9 cellular contexts compared by ENCODE assay signal in the genomic region with DNA sequence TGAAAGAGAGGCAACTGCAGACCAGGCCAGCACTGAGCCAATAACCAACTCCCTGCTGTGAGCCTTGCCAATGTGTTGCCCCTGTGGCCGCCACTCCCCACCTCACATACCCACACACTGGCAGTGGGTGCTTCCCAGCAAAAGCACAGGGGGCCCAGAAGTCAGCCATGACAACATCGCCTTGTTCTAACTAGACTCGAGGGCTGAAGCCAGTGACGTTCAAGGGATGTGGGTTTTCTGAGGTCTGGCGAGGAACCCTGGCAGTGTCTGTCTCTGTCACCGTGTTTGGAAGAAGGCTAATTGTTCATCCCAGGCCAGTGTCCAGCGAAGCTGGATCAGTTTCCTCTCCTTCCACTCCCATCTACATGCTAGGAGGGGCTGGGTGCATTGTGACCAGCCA.
A peak's percentile ranks its signal among the peaks of the same experiment; 100 is the strongest.
DNase-seq lines count a peak whose midpoint lies in the region; ATAC-seq and TF ChIP-seq lines count a peak whose summit lies in the region.
"Had no signal": no experiment of that assay in that cellular context is flagged by ENCODE, and none has a peak within 500 bp of the region (broad histone marks: within the 10 kb centered on the region; RNA-seq: fewer than 3 reads in every experiment).

No MANE protein-coding gene starts in this region.

- H3K27ac ChIP-seq in upper lobe of right lung (no peak overlapping the region), esophagus muscularis mucosa (replicated peaks in 1 of 4) (no peak overlapping the region)

- no peaks in the 10 kb centered on the region for H3K27me3 ChIP-seq in upper lobe of right lung
- no peaks in the 10 kb centered on the region for H3K27me3 ChIP-seq in esophagus muscularis mucosa

- no peaks in the 10 kb centered on the region for H3K36me3 Mint-ChIP-seq in nephron progenitor cell (ENCODE audit: low read depth)

- intact Hi-C loops in upper lobe of right lung (cut with DNase I) (no loop called here), esophagus muscularis mucosa (cut with DNase I) (no loop called here)

- H3K4me3 ChIP-seq in upper lobe of right lung (no peak overlapping the region), esophagus muscularis mucosa (no peak overlapping the region), foreskin fibroblast (ENCODE audit: low read depth in 1 of 2, low read length in 2 of 2) (no peak overlapping the region)

- H3K27me3 Mint-ChIP-seq in nephron progenitor cell (ENCODE audit: low read depth, poor library complexity), result peaks cover 4% of the 10 kb centered on the region

- H3K4me1 Mint-ChIP-seq in nephron progenitor cell, result peaks cover 5% of the 10 kb centered on the region

- TF ChIP-seq POLR2A in esophagus muscularis mucosa (IDR thresholded peaks at IDR 0.05; ENCODE audit: low read depth), result no peak

- ATAC-seq in upper lobe of right lung, result peak; percentile 33
- ATAC-seq: left colon, PC-3 had no signal

- peaks cover 2% of the 10 kb centered on the region for H3K9me3 Mint-ChIP-seq in nephron progenitor cell

- H3K9me3 ChIP-seq in upper lobe of right lung (no peaks in the 10 kb centered on the region), esophagus muscularis mucosa (no peaks in the 10 kb centered on the region)

- H3K4me1 ChIP-seq in upper lobe of right lung (peaks cover 13% of the 10 kb centered on the region), esophagus muscularis mucosa (peaks cover 0 to 11% (median 8%) of the 10 kb centered on the region in 4 donors)

- 91% methylated on average over 7 of the region's 7 CpGs for WGBS in esophagus muscularis mucosa

- peak overlapping the region; percentile 33 for H3K27ac Mint-ChIP-seq in nephron progenitor cell

- TF ChIP-seq EP300 in esophagus muscularis mucosa (IDR thresholded peaks at IDR 0.05), result no peak

- TF ChIP-seq CTCF in nephron progenitor cell (IDR thresholded peaks at IDR 0.05) (no peak), upper lobe of right lung (IDR thresholded peaks at IDR 0.05) (no peak), esophagus muscularis mucosa (IDR thresholded peaks at IDR 0.05) (no peak), foreskin fibroblast (IDR thresholded peaks at IDR 0.05; ENCODE audit: low read depth, low read length) (no peak)

- peak; percentile 26 for DNase-seq in activated CD4-positive, CD25-positive, alpha-beta regulatory T cell treated with anti-CD3 and anti-CD28 coated beads, Interleukin-2, amount 50 U/mL, for 16 hours (ENCODE audit: low read depth, low spot score)
- DNase-seq in activated gamma-delta T cell (lab: John Stamatoyannopoulos, UW) (peak; percentile 37), nephron progenitor cell (no peak), upper lobe of right lung (no peak), esophagus muscularis mucosa (ENCODE audit: extremely low spot score) (no peak), foreskin fibroblast (no peak), SHP77 (lab: John Stamatoyannopoulos, UW) (no peak)
- DNase-seq: PC-3 had no signal

- H3K36me3 ChIP-seq in upper lobe of right lung, result no peaks in the 10 kb centered on the region
- H3K36me3 ChIP-seq in esophagus muscularis mucosa, result no peaks in the 10 kb centered on the region

- no peak overlapping the region for H3K4me3 Mint-ChIP-seq in nephron progenitor cell

Comparison
In these comparisons a context has a peak if more than half of its experiments do, and no peak if none do; other contexts are left out.
1. DNase-seq: peak in activated CD4-positive, CD25-positive, alpha-beta regulatory T cell treated with anti-CD3 and anti-CD28 coated beads, Interleukin-2, amount 50 U/mL, for 16 hours (single experiment) and activated gamma-delta T cell (single experiment); none in nephron progenitor cell (single experiment), upper lobe of right lung (single experiment), esophagus muscularis mucosa (single experiment), foreskin fibroblast (0 of 2) and SHP77 (0 of 2).